ENCODE assay signal across 7 cellular contexts in the genomic region with DNA sequence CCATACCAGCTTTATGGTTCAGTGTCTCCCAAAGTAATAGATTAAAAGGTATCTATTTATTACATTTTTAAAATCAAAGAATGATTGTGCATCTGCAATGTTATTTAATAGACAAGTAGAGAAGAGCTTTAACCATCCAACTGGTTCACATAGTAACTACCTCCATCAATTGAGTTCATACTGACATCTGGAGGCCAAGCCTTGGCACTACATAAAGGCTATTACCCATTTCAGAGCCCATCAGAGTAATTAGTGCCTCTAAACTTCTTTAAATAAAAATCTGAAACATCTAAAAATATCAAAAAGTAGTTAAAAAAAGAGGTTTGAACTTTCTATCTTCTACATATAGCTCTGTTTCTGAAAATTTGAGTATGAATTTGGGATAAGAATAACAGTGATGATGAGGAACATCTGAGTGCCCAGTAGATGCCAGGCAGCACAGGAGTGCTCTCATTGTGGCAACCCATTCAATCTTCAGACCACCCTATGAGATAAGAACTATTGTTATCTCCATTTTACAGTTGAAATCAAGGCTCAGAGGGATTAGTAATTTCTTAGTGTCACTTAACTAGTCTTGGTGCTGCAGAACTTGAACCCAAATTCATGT.
DNase-seq lines count a peak whose midpoint lies in the region; ATAC-seq and TF ChIP-seq lines count a peak whose summit lies in the region.

No MANE protein-coding gene starts in this region.

- H3K4me2 ChIP-seq in KMS-11: no peak overlapping the region

- H3K27ac ChIP-seq in KMS-11: no peak overlapping the region

- H3K79me2 ChIP-seq in KMS-11 (ENCODE audit: insufficient read depth, low read depth): no peaks in the 10 kb centered on the region

- no peak overlapping the region for H3K4me3 ChIP-seq in KMS-11 (IDR thresholded peaks at IDR 0.05; ENCODE audit: insufficient read depth, low read depth, low read length)

- H2AFZ ChIP-seq in KMS-11 (ENCODE audit: low read depth): no peak overlapping the region

- no peaks in the 10 kb centered on the region for H3K36me3 ChIP-seq in KMS-11 (ENCODE audit: insufficient read depth)

- peak; percentile 64 for DNase-seq in ELR (ENCODE audit: low read depth)
- peak; percentile 38 to 43 for DNase-seq in SHP77 (lab: John Stamatoyannopoulos, UW)
- peak; percentile 54 for DNase-seq in dedifferentiated amniotic fluid mesenchymal stem cell (ENCODE audit: extremely low spot score)
- peak; percentile 68 for DNase-seq in medulla oblongata (ENCODE audit: extremely low spot score)

- H3K27me3 ChIP-seq in KMS-11 (ENCODE audit: insufficient read depth, low read depth): no peaks in the 10 kb centered on the region

- ATAC-seq in GM21367 (IDR thresholded peaks at IDR 0.05; ENCODE audit: unreplicated experiment) (peak; percentile 89), GM19023 (IDR thresholded peaks at IDR 0.05; ENCODE audit: unreplicated experiment) (no peak)

- H3K4me1 ChIP-seq in KMS-11 (ENCODE audit: low read depth, poor library complexity, severe bottlenecking): no peaks in the 10 kb centered on the region

- peak; percentile 50 for TF ChIP-seq CTCF in KMS-11 (conservative IDR thresholded peaks at IDR 0.05; ENCODE audit: low read depth, low read length)

- no peaks in the 10 kb centered on the region for H4K20me1 ChIP-seq in KMS-11 (ENCODE audit: insufficient read depth)

- no peak overlapping the region for H3K9ac ChIP-seq in KMS-11
